Comparison of ENCODE assay signal across 18 cellular contexts in the genomic region with DNA sequence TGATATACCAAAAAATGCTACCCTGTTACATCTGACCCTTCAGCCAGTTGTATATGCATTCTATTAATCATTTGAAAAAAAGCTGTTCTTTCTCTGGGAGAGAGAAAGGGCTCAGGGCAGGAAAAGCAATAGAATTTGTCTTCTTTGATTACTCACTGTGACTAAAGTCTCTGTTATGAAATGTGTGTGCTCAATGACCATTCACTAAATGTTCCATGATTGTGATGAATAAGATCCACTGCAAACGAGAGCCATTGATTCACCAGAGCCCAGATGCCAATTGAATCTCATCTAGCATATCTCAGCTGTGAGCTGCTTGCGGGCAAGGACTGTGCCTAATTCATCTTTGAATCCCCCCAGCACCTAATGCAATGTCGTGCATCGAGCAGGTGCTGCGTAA.
DNase-seq lines count a peak whose midpoint lies in the region; ATAC-seq, FAIRE-seq and TF ChIP-seq lines count a peak whose summit lies in the region.
"Had no signal": no experiment of that assay in that cellular context is flagged by ENCODE, and none has a peak within 500 bp of the region (broad histone marks: within the 10 kb centered on the region; RNA-seq: fewer than 3 reads in every experiment).

No MANE protein-coding gene starts in this region.

- no peaks in the 10 kb centered on the region for H3K27me3 Mint-ChIP-seq in activated T-helper 1 cell treated with anti-CD3 and anti-CD28 coated beads, Interleukin-12 subunit alpha, Interleukin-12 subunit beta, Interleukin-2, Interleukin-4 antibody, amounts not matched to agents 30 ng/mL and 10 ng/mL and 1 ng/mL, durations not matched to agents 14 hours and 24 hours and 36 hours (ENCODE audit: insufficient read depth)
- H3K27me3 Mint-ChIP-seq: CD8-positive, alpha-beta memory T cell had no signal

- no peaks in the 10 kb centered on the region for H3K9me3 ChIP-seq in RWPE2 (ENCODE audit: severe bottlenecking)
- H3K9me3 ChIP-seq in sigmoid colon = no peaks in the 10 kb centered on the region
- H3K9me3 ChIP-seq: BLaER1 had no signal

- TF ChIP-seq CTCF in RWPE2 (IDR thresholded peaks at IDR 0.05; ENCODE audit: poor library complexity, severe bottlenecking) (no peak), bronchial epithelial cell (IDR thresholded peaks at IDR 0.05; ENCODE audit: insufficient read depth, low read length, severe bottlenecking) (no peak), sigmoid colon (IDR thresholded peaks at IDR 0.05) (no peak), RWPE1 (conservative IDR thresholded peaks at IDR 0.05; ENCODE audit: low read depth) (no peak)

- TF ChIP-seq POLR2A in sigmoid colon (IDR thresholded peaks at IDR 0.05) = no peak

- intact Hi-C loops in sigmoid colon (cut with DNase I) = no loop called here
- intact Hi-C loops in activated T-helper 1 cell treated with anti-CD3 and anti-CD28 coated beads, Interleukin-12 subunit alpha, Interleukin-12 subunit beta, Interleukin-2, Interleukin-4 antibody, amounts not matched to agents 30 ng/mL and 10 ng/mL and 1 ng/mL, durations not matched to agents 14 hours and 24 hours and 36 hours (cut with micrococcal nuclease) = no loop called here

- H3K4me3 Mint-ChIP-seq in activated T-helper 1 cell treated with anti-CD3 and anti-CD28 coated beads, Interleukin-12 subunit alpha, Interleukin-12 subunit beta, Interleukin-2, Interleukin-4 antibody, amounts not matched to agents 30 ng/mL and 10 ng/mL and 1 ng/mL, durations not matched to agents 14 hours and 24 hours and 36 hours = no peak overlapping the region
- H3K4me3 Mint-ChIP-seq: CD8-positive, alpha-beta memory T cell; H9 had no signal

- H3K36me3 Mint-ChIP-seq in activated T-helper 1 cell treated with anti-CD3 and anti-CD28 coated beads, Interleukin-12 subunit alpha, Interleukin-12 subunit beta, Interleukin-2, Interleukin-4 antibody, amounts not matched to agents 30 ng/mL and 10 ng/mL and 1 ng/mL, durations not matched to agents 14 hours and 24 hours and 36 hours (ENCODE audit: low read depth) = no peaks in the 10 kb centered on the region
- H3K36me3 Mint-ChIP-seq: CD8-positive, alpha-beta memory T cell had no signal

- ATAC-seq in RWPE2 (ENCODE audit: low read depth) = peak; percentile 75

- H3K4me1 Mint-ChIP-seq in activated T-helper 1 cell treated with anti-CD3 and anti-CD28 coated beads, Interleukin-12 subunit alpha, Interleukin-12 subunit beta, Interleukin-2, Interleukin-4 antibody, amounts not matched to agents 30 ng/mL and 10 ng/mL and 1 ng/mL, durations not matched to agents 14 hours and 24 hours and 36 hours (ENCODE audit: low read depth) = no peaks in the 10 kb centered on the region
- H3K4me1 Mint-ChIP-seq: CD8-positive, alpha-beta memory T cell had no signal

- no peaks in the 10 kb centered on the region for H3K27me3 ChIP-seq in RWPE2 (ENCODE audit: insufficient read depth, poor library complexity, severe bottlenecking)
- H3K27me3 ChIP-seq in bronchial epithelial cell (ENCODE audit: control insufficient read depth, insufficient read depth, low read length) = no peaks in the 10 kb centered on the region
- peaks cover 0 to 6% (median 0%) of the 10 kb centered on the region in 3 donors for H3K27me3 ChIP-seq in sigmoid colon
- H3K27me3 ChIP-seq: BLaER1 had no signal

- no peak overlapping the region for H3K27ac Mint-ChIP-seq in activated T-helper 1 cell treated with anti-CD3 and anti-CD28 coated beads, Interleukin-12 subunit alpha, Interleukin-12 subunit beta, Interleukin-2, Interleukin-4 antibody, amounts not matched to agents 30 ng/mL and 10 ng/mL and 1 ng/mL, durations not matched to agents 14 hours and 24 hours and 36 hours
- H3K27ac Mint-ChIP-seq: CD8-positive, alpha-beta memory T cell; H9 had no signal

- 81 to 83% methylated on average over 5 of the region's 5 CpGs for WGBS in sigmoid colon, 2 donors

- no peaks in the 10 kb centered on the region for H3K9me3 Mint-ChIP-seq in activated T-helper 1 cell treated with anti-CD3 and anti-CD28 coated beads, Interleukin-12 subunit alpha, Interleukin-12 subunit beta, Interleukin-2, Interleukin-4 antibody, amounts not matched to agents 30 ng/mL and 10 ng/mL and 1 ng/mL, durations not matched to agents 14 hours and 24 hours and 36 hours
- H3K9me3 Mint-ChIP-seq: H9 had no signal

- CTCF ChIA-PET in RWPE1 (lab: Yijun Ruan, JAX) = no interaction called here

- H3K4me1 ChIP-seq in RWPE2 (ENCODE audit: insufficient read depth, poor library complexity, severe bottlenecking) (peaks cover 5% of the 10 kb centered on the region), sigmoid colon (no peaks in the 10 kb centered on the region)

- peak overlapping the region; percentile 41 for H3K27ac ChIP-seq in RWPE2 (ENCODE audit: poor library complexity, severe bottlenecking)
- H3K27ac ChIP-seq in sigmoid colon = no peak overlapping the region
- no peak overlapping the region for H3K27ac ChIP-seq in RWPE1
- H3K27ac ChIP-seq: BLaER1 had no signal

- POLR2A ChIA-PET in RWPE1 (lab: Yijun Ruan, JAX; ENCODE audit: low non-redundant PET) = no interaction called here

- H3K4me3 ChIP-seq in RWPE2 (ENCODE audit: severe bottlenecking) (no peak overlapping the region), bronchial epithelial cell (ENCODE audit: low read depth, low read length) (no peak overlapping the region), sigmoid colon (no peak overlapping the region)
- H3K4me3 ChIP-seq: BLaER1 had no signal

- FAIRE-seq in bronchial epithelial cell (lab: Jason Lieb, UNC) = no peak
- FAIRE-seq: G401.6, GM12891 had no signal

- no peak for TF ChIP-seq EP300 in sigmoid colon (IDR thresholded peaks at IDR 0.05)

- no peaks in the 10 kb centered on the region for H3K36me3 ChIP-seq in RWPE2 (ENCODE audit: low read depth)
- no peaks in the 10 kb centered on the region for H3K36me3 ChIP-seq in bronchial epithelial cell (ENCODE audit: control insufficient read depth, insufficient read depth, low read length)
- no peaks in the 10 kb centered on the region for H3K36me3 ChIP-seq in sigmoid colon
- H3K36me3 ChIP-seq: BLaER1 had no signal

- DNase-seq in Daoy (ENCODE audit: low read depth) = peak; percentile 55
- no peak for DNase-seq in RWPE2 (ENCODE audit: low spot score)
- DNase-seq in bronchial epithelial cell (ENCODE audit: low read depth) = peak; percentile 86
- DNase-seq in non-pigmented ciliary epithelial cell (ENCODE audit: low read depth) = peak; percentile 13
- no peak for DNase-seq in sigmoid colon
- DNase-seq in RWPE1 (ENCODE audit: low spot score) = no peak
- no peak for DNase-seq in activated T-helper 1 cell treated with anti-CD3 and anti-CD28 coated beads, Interleukin-12 subunit alpha, Interleukin-12 subunit beta, Interleukin-2, Interleukin-4 antibody, amounts not matched to agents 30 ng/mL and 10 ng/mL and 1 ng/mL, durations not matched to agents 14 hours and 24 hours and 36 hours (ENCODE audit: low spot score)
- DNase-seq: 8988T; AML-193; Calu3; CD8-positive, alpha-beta memory T cell; DMS79; EL; GOT3; H9 had no signal

Comparison
In these comparisons a context has a peak if more than half of its experiments do, and no peak if none do; other contexts are left out.
1. DNase-seq: peak in Daoy (single experiment), bronchial epithelial cell (single experiment) and non-pigmented ciliary epithelial cell (single experiment); none in RWPE2 (single experiment), sigmoid colon (single experiment), RWPE1 (single experiment) and activated T-helper 1 cell treated with anti-CD3 and anti-CD28 coated beads, Interleukin-12 subunit alpha, Interleukin-12 subunit beta, Interleukin-2, Interleukin-4 antibody, amounts not matched to agents 30 ng/mL and 10 ng/mL and 1 ng/mL, durations not matched to agents 14 hours and 24 hours and 36 hours (single experiment).